ENCODE assay signal across 22 cellular contexts in genomic region chr5:98780390-98780789, GRCh38. TPM values are rescaled to one million over a fixed set of nuclear protein-coding genes. Genes with fewer than 3 reads are reported as not detected.
DNase-seq lines count a peak whose midpoint lies in the region; ATAC-seq and TF ChIP-seq lines count a peak whose summit lies in the region.
"Had no signal": no experiment of that assay in that cellular context is flagged by ENCODE, and none has a peak within 500 bp of the region (broad histone marks: within the 10 kb centered on the region; RNA-seq: fewer than 3 reads in every experiment).

No MANE protein-coding gene starts in this region.

- TF ChIP-seq EP300 in neural cell (conservative IDR thresholded peaks at IDR 0.05; ENCODE audit: poor library complexity, severe bottlenecking): no peak

- H3K4me2 ChIP-seq in neural cell (ENCODE audit: low read length): no peak overlapping the region
- H3K4me2 ChIP-seq: BLaER1 had no signal

- H3K27ac ChIP-seq in epithelial cell of prostate (peak overlapping the region; percentile 31), neural cell (ENCODE audit: low read length) (no peak overlapping the region)
- H3K27ac ChIP-seq: BLaER1, HL-60, parathyroid adenoma, testis, WERI-Rb-1 had no signal

- peaks cover 98% of the 10 kb centered on the region for H3K79me2 ChIP-seq in neural cell (replicated peaks; ENCODE audit: insufficient read depth, low read length)

- no peak overlapping the region for H2AFZ ChIP-seq in neural cell (ENCODE audit: low read depth, low read length)
- H2AFZ ChIP-seq: parathyroid adenoma had no signal

- ATAC-seq in HG02981 (IDR thresholded peaks at IDR 0.05; ENCODE audit: unreplicated experiment) (peak; percentile 72), HG02970 (IDR thresholded peaks at IDR 0.05; ENCODE audit: low FRiP score, unreplicated experiment) (no peak)
- ATAC-seq: activated CD8-positive, alpha-beta T cell treated with anti-CD3 and anti-CD28 coated beads for 36 hours; activated T-cell treated with anti-CD3 and anti-CD28 coated beads, Interleukin-2, amount 50 U/mL, for 4 hours; K562 had no signal

- H3K9ac ChIP-seq in neural cell (ENCODE audit: low read length): no peak overlapping the region
- H3K9ac ChIP-seq: BLaER1, parathyroid adenoma had no signal

- peaks cover 5% of the 10 kb centered on the region for H4K20me1 ChIP-seq in neural cell (ENCODE audit: insufficient read depth)

- no peaks in the 10 kb centered on the region for H3K27me3 ChIP-seq in neural cell (ENCODE audit: insufficient read depth, low read depth, low read length)
- H3K27me3 ChIP-seq: BLaER1, testis had no signal

- TF ChIP-seq RAD21 in neural cell (conservative IDR thresholded peaks at IDR 0.05): no peak

- no peaks in the 10 kb centered on the region for H3K9me3 ChIP-seq in neural cell (ENCODE audit: low read length)
- H3K9me3 ChIP-seq: BLaER1, testis had no signal

- H3K36me3 ChIP-seq in neural cell (ENCODE audit: insufficient read depth, low read length): peaks cover 16% of the 10 kb centered on the region

- no peaks in the 10 kb centered on the region for H3K9me2 ChIP-seq in neural cell (ENCODE audit: insufficient read depth, low read length)

- H3F3A ChIP-seq in neural cell (ENCODE audit: insufficient read depth, low read length, poor library complexity, severe bottlenecking): no peaks in the 10 kb centered on the region

- peak overlapping the region; percentile 25 for H3K4me3 ChIP-seq in AG10803 (ENCODE audit: low read length)
- H3K4me3 ChIP-seq in neural cell (ENCODE audit: low read length): peak overlapping the region; percentile 22
- H3K4me3 ChIP-seq: BLaER1, K562, testis had no signal

- no peak for DNase-seq in AG10803 (ENCODE audit: low read depth)
- DNase-seq in epithelial cell of prostate (ENCODE audit: low read depth, low spot score): no peak
- DNase-seq in HuH-7.5 (ENCODE audit: low spot score): no peak
- DNase-seq in mesenteric fat pad (ENCODE audit: low spot score): no peak
- DNase-seq in HK-2 (ENCODE audit: unreplicated experiment): no peak
- DNase-seq: activated CD8-positive, alpha-beta T cell treated with anti-CD3 and anti-CD28 coated beads for 36 hours; activated naive CD4-positive, alpha-beta T cell treated with anti-CD3 and anti-CD28 coated beads, Interleukin-2, amount 50 U/mL, for 16 hours; activated T-cell treated with anti-CD3 and anti-CD28 coated beads, Interleukin-2, amount 50 U/mL, for 4 hours; GF-D8; GOT3; left ventricle myocardium superior; NCI-H2081; stimulated activated CD8-positive, alpha-beta memory T cell treated with anti-CD3 and anti-CD28 coated beads, Interleukin-4, amount 100 ng/mL, for 48 hours; testis; WERI-Rb-1 had no signal

- TF ChIP-seq CTCF in AG10803 (conservative IDR thresholded peaks at IDR 0.05; ENCODE audit: low read length): no peak
- no peak for TF ChIP-seq CTCF in neural cell (IDR thresholded peaks at IDR 0.05; ENCODE audit: poor library complexity, severe bottlenecking)

TF ChIP-seq in neural cell, 6 proteins besides CTCF, POLR2A, EP300 and RAD21:
- no peak for TF ChIP-seq SMC3 (conservative IDR thresholded peaks at IDR 0.05; ENCODE audit: poor library complexity)
- no peak for TF ChIP-seq POLR2AphosphoS5 (IDR thresholded peaks at IDR 0.05)
- TF ChIP-seq TAF1 (IDR thresholded peaks at IDR 0.05; ENCODE audit: low read depth): no peak
- no peak for TF ChIP-seq REST (IDR thresholded peaks at IDR 0.05; ENCODE audit: borderline replicate concordance)
- no peak for TF ChIP-seq MXI1 (conservative IDR thresholded peaks at IDR 0.05; ENCODE audit: poor library complexity, severe bottlenecking)
- TF ChIP-seq EZH2 (IDR thresholded peaks at IDR 0.05; ENCODE audit: borderline replicate concordance, insufficient read depth, low read length, poor library complexity, severe bottlenecking): no peak
TF ChIP-seq in neural cell: peak in this region for 0.

RNA-seq across cellular contexts. Expression of gene RGMB, which starts 6.9 kb away (rescaled TPM):
- polyA plus RNA-seq in neural cell: 58.4 and 61.7 TPM in 2 replicates
- 110 and 121 TPM in 2 replicates for polyA minus RNA-seq in neural cell
- 11.3 TPM for total RNA-seq in mesenteric fat pad
